In genomic region chr1:154151311-154151710, GRCh38 we compare ENCODE assay signal across 1 cellular context.
TF ChIP-seq lines count a peak whose summit lies in the region.

No MANE protein-coding gene starts in this region.

TF ChIP-seq in endothelial cell of umbilical vein, 7 proteins besides CTCF, POLR2A, EP300 and RAD21:
- TF ChIP-seq MYC (IDR thresholded peaks at IDR 0.05; ENCODE audit: low read depth, low read length) (no peak), POLR2AphosphoS5 (IDR thresholded peaks at IDR 0.05; ENCODE audit: insufficient read depth, low read depth, low read length) (no peak), JUN (IDR thresholded peaks at IDR 0.05; ENCODE audit: borderline replicate concordance, insufficient read depth, insufficient read length, low read depth) (no peak), EZH2 (IDR thresholded peaks at IDR 0.05; ENCODE audit: borderline replicate concordance, low read depth, low read length, severe bottlenecking) (no peak), FOS (IDR thresholded peaks at IDR 0.05; ENCODE audit: borderline replicate concordance, insufficient read depth, low read length) (peak; percentile 47), GATA2 (IDR thresholded peaks at IDR 0.05; ENCODE audit: insufficient read depth, insufficient read length, low read depth, low read length) (no peak)
- TF ChIP-seq, protein P1, sequence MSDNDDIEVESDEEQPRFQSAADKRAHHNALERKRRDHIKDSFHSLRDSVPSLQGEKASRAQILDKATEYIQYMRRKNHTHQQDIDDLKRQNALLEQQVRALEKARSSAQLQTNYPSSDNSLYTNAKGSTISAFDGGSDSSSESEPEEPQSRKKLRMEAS (IDR thresholded peaks at IDR 0.05; ENCODE audit: insufficient read depth, insufficient read length) = no peak
